In genomic region chr6:12009904-12010634, GRCh38 we compare ENCODE assay signal across 8 cellular contexts. TPM values are rescaled to one million over a fixed set of nuclear protein-coding genes. Genes with fewer than 3 reads are reported as not detected.
DNase-seq lines count a peak whose midpoint lies in the region; ATAC-seq and TF ChIP-seq lines count a peak whose summit lies in the region.

No MANE protein-coding gene starts in this region.

- peaks cover 9% of the 10 kb centered on the region for H3K27me3 Mint-ChIP-seq in activated naive CD4-positive, alpha-beta T cell treated with anti-CD3 and anti-CD28 coated beads, Interleukin-2, amount 10 ng/mL, durations not matched to agents 7 days and 5 days
- no peaks in the 10 kb centered on the region for H3K27me3 Mint-ChIP-seq in T-helper 17 cell

- CTCF ChIA-PET in activated naive CD4-positive, alpha-beta T cell treated with anti-CD3 and anti-CD28 coated beads, Interleukin-2, amount 10 ng/mL, durations not matched to agents 7 days and 5 days (lab: Charles Lee), result interaction anchor here (1.0 kb wide), 1 partner anchor 224 kb away, joined by 3 read pairs; no protein-coding TSS in a partner anchor

- peaks cover 7% of the 10 kb centered on the region for H3K9me3 Mint-ChIP-seq in activated naive CD4-positive, alpha-beta T cell treated with anti-CD3 and anti-CD28 coated beads, Interleukin-2, amount 10 ng/mL, durations not matched to agents 7 days and 5 days

- peak overlapping the region; percentile 94 for H3K27ac Mint-ChIP-seq in activated naive CD4-positive, alpha-beta T cell treated with anti-CD3 and anti-CD28 coated beads, Interleukin-2, amount 10 ng/mL, durations not matched to agents 7 days and 5 days
- H3K27ac Mint-ChIP-seq in T-helper 17 cell, result peak overlapping the region; percentile 100

- H3K4me3 Mint-ChIP-seq in activated naive CD4-positive, alpha-beta T cell treated with anti-CD3 and anti-CD28 coated beads, Interleukin-2, amount 10 ng/mL, durations not matched to agents 7 days and 5 days, result peak overlapping the region; percentile 82
- peak overlapping the region; percentile 99 for H3K4me3 Mint-ChIP-seq in T-helper 17 cell

- no peak for TF ChIP-seq CTCF in fibroblast of villous mesenchyme (IDR thresholded peaks at IDR 0.05; ENCODE audit: insufficient read depth, low read depth, low read length)

- peaks cover 12% of the 10 kb centered on the region for H3K36me3 Mint-ChIP-seq in activated naive CD4-positive, alpha-beta T cell treated with anti-CD3 and anti-CD28 coated beads, Interleukin-2, amount 10 ng/mL, durations not matched to agents 7 days and 5 days
- peaks cover 7% of the 10 kb centered on the region for H3K36me3 Mint-ChIP-seq in T-helper 17 cell (ENCODE audit: low read depth)

- no peak for DNase-seq in activated naive CD4-positive, alpha-beta T cell treated with anti-CD3 and anti-CD28 coated beads, Interleukin-2, amount 10 ng/mL, durations not matched to agents 7 days and 5 days
- no peak for DNase-seq in activated naive CD4-positive, alpha-beta T cell (lab: John Stamatoyannopoulos, UW)
- DNase-seq in T-helper 17 cell (no peak), fibroblast of villous mesenchyme (ENCODE audit: low read depth) (peak; percentile 55), putamen (ENCODE audit: low spot score) (peak; percentile 24), COR-L47 (lab: John Stamatoyannopoulos, UW) (no peak)

- peaks cover 41% of the 10 kb centered on the region for H3K4me1 Mint-ChIP-seq in activated naive CD4-positive, alpha-beta T cell treated with anti-CD3 and anti-CD28 coated beads, Interleukin-2, amount 10 ng/mL, durations not matched to agents 7 days and 5 days
- H3K4me1 Mint-ChIP-seq in T-helper 17 cell, result peaks cover 25% of the 10 kb centered on the region

- no peak for ATAC-seq in T-helper 17 cell
- ATAC-seq in HG02588 (IDR thresholded peaks at IDR 0.05; ENCODE audit: unreplicated experiment), result no peak
- no peak for ATAC-seq in HG03095 (IDR thresholded peaks at IDR 0.05; ENCODE audit: unreplicated experiment)

- H3K4me3 ChIP-seq in fibroblast of villous mesenchyme (ENCODE audit: low read depth, low read length), result peak overlapping the region; percentile 77

- H3K9me3 ChIP-seq in T-helper 17 cell (ENCODE audit: control insufficient read depth, low read length, poor library complexity, severe bottlenecking), result no peaks in the 10 kb centered on the region

RNA-seq across cellular contexts. Expression of gene HIVEP1, which starts 2.0 kb away (rescaled TPM):
- total RNA-seq in T-helper 17 cell (10 to 100 TPM; 63.4 to 70.0 TPM), fibroblast of villous mesenchyme (16.8 and 20.3 TPM in 2 replicates)

Comparison
In these comparisons a context has a peak if more than half of its experiments do, and no peak if none do; other contexts are left out.
1. DNase-seq: peak in fibroblast of villous mesenchyme (single experiment) and putamen (single experiment); none in activated naive CD4-positive, alpha-beta T cell treated with anti-CD3 and anti-CD28 coated beads, Interleukin-2, amount 10 ng/mL, durations not matched to agents 7 days and 5 days (single experiment), activated naive CD4-positive, alpha-beta T cell (0 of 4), T-helper 17 cell (0 of 3) and COR-L47 (single experiment).